Comparison of ENCODE assay signal across 15 cellular contexts in the genomic region with DNA sequence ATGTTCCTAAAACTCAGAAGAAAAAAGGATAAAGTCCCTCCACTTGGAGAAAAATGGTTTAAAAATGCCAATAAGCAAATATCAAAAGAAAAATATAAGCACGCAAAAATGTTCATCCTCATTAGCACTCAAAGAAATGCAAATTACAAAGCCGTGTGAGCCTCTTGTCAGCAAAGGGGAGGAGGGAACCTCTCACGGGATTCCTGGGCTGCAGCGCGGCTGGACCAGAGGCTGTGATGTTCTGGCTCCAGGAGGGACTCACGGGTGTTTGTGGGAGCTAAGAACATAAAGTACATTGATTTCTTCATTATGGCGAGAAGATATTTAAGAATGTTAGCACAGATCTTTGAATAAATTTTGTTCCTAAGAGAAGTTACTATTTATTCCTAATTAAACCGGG.
DNase-seq lines count a peak whose midpoint lies in the region; ATAC-seq and TF ChIP-seq lines count a peak whose summit lies in the region.
"Had no signal": no experiment of that assay in that cellular context is flagged by ENCODE, and none has a peak within 500 bp of the region (broad histone marks: within the 10 kb centered on the region; RNA-seq: fewer than 3 reads in every experiment).

No MANE protein-coding gene starts in this region.

- DNase-seq in H7 (peak; percentile 76), coronary artery (ENCODE audit: low spot score) (peak; percentile 16), iPS-NIHi11 (ENCODE audit: low spot score) (peak; percentile 49), sciatic nerve (ENCODE audit: low spot score) (peak; percentile 7), NCI-H1694 (lab: John Stamatoyannopoulos, UW) (no peak), NOMO-1 treated with DMSO at 0.1 percent for 48 hours (lab: John Stamatoyannopoulos, UW; ENCODE audit: unreplicated experiment) (no peak), NCI-H146 (lab: John Stamatoyannopoulos, UW) (no peak)
- DNase-seq: Calu3, DMS79 treated with DMSO at 0.1 percent for 48 hours, GF-D8, HCEC 1CT had no signal

- intact Hi-C loops in sciatic nerve (cut with DNase I) = no loop called here

- no peak for ATAC-seq in sciatic nerve
- ATAC-seq in HG02588 (IDR thresholded peaks at IDR 0.05; ENCODE audit: unreplicated experiment) = no peak
- ATAC-seq: CD8-positive, alpha-beta T cell; HepG2 had no signal

- TF ChIP-seq CTCF in coronary artery (IDR thresholded peaks at IDR 0.05) = no peak

- H3K27me3 ChIP-seq in H7 (ENCODE audit: control insufficient read depth, insufficient read depth, low read length) = peaks cover 4% of the 10 kb centered on the region
- H3K27me3 ChIP-seq: BLaER1 treated with 17β-estradiol and CSF1 and Interleukin-3, amounts not matched to agents 10 nM and 100 nM had no signal

- H3K36me3 ChIP-seq in H7 (replicated peaks; ENCODE audit: control insufficient read depth, insufficient read depth, low read length) = no peaks in the 10 kb centered on the region
- H3K36me3 ChIP-seq: BLaER1 treated with 17β-estradiol and CSF1 and Interleukin-3, amounts not matched to agents 10 nM and 100 nM had no signal

- H3K27ac ChIP-seq in coronary artery = no peak overlapping the region
- H3K27ac ChIP-seq: BLaER1 treated with 17β-estradiol and CSF1 and Interleukin-3, amounts not matched to agents 10 nM and 100 nM had no signal

- no peak overlapping the region for H3K4me3 ChIP-seq in H7 (ENCODE audit: insufficient read depth, low read depth, low read length)
- H3K4me3 ChIP-seq in coronary artery = no peak overlapping the region
- H3K4me3 ChIP-seq: BLaER1 treated with 17β-estradiol and CSF1 and Interleukin-3, amounts not matched to agents 10 nM and 100 nM had no signal

Comparison
In these comparisons a context has a peak if more than half of its experiments do, and no peak if none do; other contexts are left out.
1. DNase-seq: peak in H7 (single experiment), coronary artery (single experiment), iPS-NIHi11 (single experiment) and sciatic nerve (single experiment); none in NCI-H1694 (single experiment), NOMO-1 treated with DMSO at 0.1 percent for 48 hours (single experiment) and NCI-H146 (single experiment).